ENCODE assay signal across 13 cellular contexts in genomic region chr2:240463274-240463865, GRCh38. TPM values are rescaled to one million over a fixed set of nuclear protein-coding genes. Genes with fewer than 3 reads are reported as not detected.
DNase-seq lines count a peak whose midpoint lies in the region; ATAC-seq and TF ChIP-seq lines count a peak whose summit lies in the region.
"Had no signal": no experiment of that assay in that cellular context is flagged by ENCODE, and none has a peak within 500 bp of the region (broad histone marks: within the 10 kb centered on the region; RNA-seq: fewer than 3 reads in every experiment).

No MANE protein-coding gene starts in this region.

- TF ChIP-seq EP300 in ovary (IDR thresholded peaks at IDR 0.05) = no peak

- H3K27me3 ChIP-seq in ovary (no peaks in the 10 kb centered on the region), aorta (ENCODE audit: control insufficient read depth in 1 of 2, insufficient read depth in 2 of 2, low read length in 1 of 2) (no peaks in the 10 kb centered on the region)
- H3K27me3 ChIP-seq: esophagus squamous epithelium had no signal

- H3K9me3 ChIP-seq in ovary (no peaks in the 10 kb centered on the region), aorta (ENCODE audit: control insufficient read depth, low read length) (no peaks in the 10 kb centered on the region)
- H3K9me3 ChIP-seq: esophagus squamous epithelium had no signal

- H3K36me3 ChIP-seq in ovary (no peaks in the 10 kb centered on the region), aorta (ENCODE audit: control insufficient read depth in 1 of 2, insufficient read depth in 2 of 2, low read length in 1 of 2) (no peaks in the 10 kb centered on the region)

- H3K4me1 ChIP-seq in ovary (ENCODE audit: insufficient read depth) (no peaks in the 10 kb centered on the region), aorta (ENCODE audit: control insufficient read depth in 1 of 2, insufficient read depth in 2 of 2, low read length in 2 of 2) (no peaks in the 10 kb centered on the region)

- peak; percentile 0 for DNase-seq in stimulated activated CD4-positive, alpha-beta T cell treated with anti-CD3 and anti-CD28 coated beads, Interleukin-1b, Interleukin-23, amount 100 ng/mL, for 48 hours
- DNase-seq in stimulated activated CD4-positive, alpha-beta T cell treated with anti-CD3 and anti-CD28 coated beads, Interleukin-15, amount 100 ng/mL, for 24 hours = no peak
- DNase-seq in cardiac septum (ENCODE audit: low spot score) = peak; percentile 54
- DNase-seq in ovary = peak; percentile 11 to 34 (median 20)
- peak; percentile 50 to 76 for DNase-seq in aorta
- no peak for DNase-seq in HCEC 1CT
- DNase-seq in GDM1 (lab: John Stamatoyannopoulos, UW) = no peak
- no peak for DNase-seq in DMS 273 treated with DMSO at 0.1 percent for 48 hours (lab: John Stamatoyannopoulos, UW)
- DNase-seq: activated effector memory CD4-positive, alpha-beta T cell treated with Interleukin-2 at 50 U/mL for 16 hours; esophagus squamous epithelium; NCI-H1930; small intestine had no signal

- TF ChIP-seq POLR2A in ovary (IDR thresholded peaks at IDR 0.05) = no peak

- intact Hi-C loops in cardiac septum (cut with DNase I) (no loop called here), ovary (cut with DNase I) (no loop called here), aorta (cut with DNase I) (no loop called here)

- 88 to 93% (median 93%) methylated on average over 22 of the region's 22 CpGs for WGBS in ovary, 3 donors
- WGBS in aorta, 2 donors = 90 to 92% methylated on average over 22 of the region's 22 CpGs

- ATAC-seq in aorta (ENCODE audit: low FRiP score) = no peak

- TF ChIP-seq CTCF in ovary (IDR thresholded peaks at IDR 0.05) = no peak

- H3K4me3 ChIP-seq in ovary (no peak overlapping the region), aorta (ENCODE audit: low read length in 2 of 2) (no peak overlapping the region)
- H3K4me3 ChIP-seq: esophagus squamous epithelium had no signal

- H3K27ac ChIP-seq in ovary = no peak overlapping the region
- no peak overlapping the region for H3K27ac ChIP-seq in aorta (ENCODE audit: low read depth in 1 of 2, low read length in 2 of 2)
- H3K27ac ChIP-seq: esophagus squamous epithelium, KMS-11 had no signal

RNA-seq across cellular contexts. Expression of gene GPC1, which starts 27.9 kb away (rescaled TPM):
- 291 TPM for total RNA-seq in cardiac septum
- 100 to 1,000 TPM in 1 of 7 donors, 10 to 100 TPM in 6; 27.2 to 149 (median 73.3) TPM for total RNA-seq in ovary
- 10 to 100 TPM in 1 of 2 donors, 1 to 10 TPM in 1; 2.9 to 63.3 TPM for polyA plus RNA-seq in ovary
- total RNA-seq in aorta = 10 to 100 TPM; 32.3 to 62.6 TPM
- 10 to 100 TPM; 28.0 to 66.8 TPM for polyA plus RNA-seq in aorta

Comparison
In these comparisons a context has a peak if more than half of its experiments do, and no peak if none do; other contexts are left out.
1. DNase-seq: peak in stimulated activated CD4-positive, alpha-beta T cell treated with anti-CD3 and anti-CD28 coated beads, Interleukin-1b, Interleukin-23, amount 100 ng/mL, for 48 hours (single experiment), cardiac septum (single experiment), ovary (5 of 5) and aorta (2 of 2); none in stimulated activated CD4-positive, alpha-beta T cell treated with anti-CD3 and anti-CD28 coated beads, Interleukin-15, amount 100 ng/mL, for 24 hours (single experiment), HCEC 1CT (single experiment), GDM1 (single experiment) and DMS 273 treated with DMSO at 0.1 percent for 48 hours (single experiment).